ENCODE assay signal across 32 cellular contexts in genomic region chr2:96218508-96219131, GRCh38.
"Had no signal": no experiment of that assay in that cellular context is flagged by ENCODE, and none has a peak within 500 bp of the region (broad histone marks: within the 10 kb centered on the region; RNA-seq: fewer than 3 reads in every experiment).

No MANE protein-coding gene starts in this region.

- H3K4me1 ChIP-seq: prostate gland, sigmoid colon, stomach, thyroid gland, upper lobe of left lung, vagina had no signal

- H3K36me3 ChIP-seq: adrenal gland, cardiac muscle cell, ovary, prostate gland, sigmoid colon, stomach, thyroid gland, upper lobe of left lung, vagina, WERI-Rb-1 had no signal

- ATAC-seq: activated CD4-positive, CD25-positive, alpha-beta regulatory T cell treated with anti-CD3 and anti-CD28 coated beads, Interleukin-2, amount 50 U/mL, for 24 hours; body of pancreas; heart left ventricle; left colon; stimulated activated naive B cell treated with anti-CD40 and anti-IgM and Interleukin-4, amounts not matched to agents 10 μg/mL and 1 μg/mL and 100 μg/mL, for 72 hours had no signal

- DNase-seq: activated CD4-positive, alpha-beta memory T cell treated with anti-CD3 and anti-CD28 coated beads for 36 hours; activated CD4-positive, alpha-beta T cell treated with anti-CD3 and anti-CD28 coated beads for 48 hours; activated CD8-positive, alpha-beta memory T cell treated with anti-CD3 and anti-CD28 coated beads, Interleukin-2, amount 50 U/mL, for 4 hours; activated effector memory CD4-positive, alpha-beta T cell treated with anti-CD3 and anti-CD28 coated beads, Interleukin-2, amount 50 U/mL, for 16 hours; activated naive CD4-positive, alpha-beta T cell treated with anti-CD3 and anti-CD28 coated beads for 36 hours; activated naive CD8-positive, alpha-beta T cell treated with anti-CD3 and anti-CD28 coated beads for 36 hours; activated T-cell treated with anti-CD3 and anti-CD28 coated beads, Interleukin-2, amount 50 U/mL, for 1 hour; adrenal gland; aorta; body of pancreas; cortex of kidney; foreskin fibroblast; heart left ventricle; hypothalamus; immature natural killer cell; kidney; left colon; mammary epithelial cell; ovary; sigmoid colon; stimulated activated CD4-positive, alpha-beta T cell treated with anti-CD3 and anti-CD28 coated beads, Interleukin-1b, Interleukin-23, amount 100 ng/mL, for 48 hours; stimulated activated naive B cell treated with anti-CD40 and anti-IgM and Interleukin-4, amounts not matched to agents 10 μg/mL and 1 μg/mL and 100 μg/mL, for 72 hours; stomach; T-helper 9 cell; thyroid gland; upper lobe of left lung; WERI-Rb-1 had no signal

- H3K27ac ChIP-seq: adrenal gland, body of pancreas, cardiac muscle cell, heart left ventricle, ovary, prostate gland, sigmoid colon, stomach, thyroid gland, upper lobe of left lung, vagina, WERI-Rb-1 had no signal

- H3K4me3 ChIP-seq: adrenal gland, body of pancreas, cardiac muscle cell, heart left ventricle, ovary, prostate gland, sigmoid colon, smooth muscle cell, stomach, thyroid gland, upper lobe of left lung, vagina had no signal

- H3K9me3 ChIP-seq: adrenal gland, body of pancreas, ovary, prostate gland, sigmoid colon, stomach, thyroid gland, upper lobe of left lung, vagina had no signal

- H3K4me2 ChIP-seq: smooth muscle cell had no signal

- H3K27me3 ChIP-seq: adrenal gland, body of pancreas, cardiac muscle cell, heart left ventricle, ovary, sigmoid colon, stomach, thyroid gland, upper lobe of left lung, vagina had no signal
